13 cellular contexts compared by ENCODE assay signal in genomic region chr9:113992276-113992951, GRCh38.
A peak's percentile ranks its signal among the peaks of the same experiment; 100 is the strongest.
DNase-seq lines count a peak whose midpoint lies in the region; ATAC-seq, FAIRE-seq and TF ChIP-seq lines count a peak whose summit lies in the region.
"Had no signal": no experiment of that assay in that cellular context is flagged by ENCODE, and none has a peak within 500 bp of the region (broad histone marks: within the 10 kb centered on the region; RNA-seq: fewer than 3 reads in every experiment).

No MANE protein-coding gene starts in this region.

- ATAC-seq in SK-N-SH treated with all-trans-retinoic acid at 6 μM for 48 hours (peak; percentile 36), GM18867 (IDR thresholded peaks at IDR 0.05; ENCODE audit: unreplicated experiment) (no peak), GM18520 (IDR thresholded peaks at IDR 0.05; ENCODE audit: unreplicated experiment) (no peak), GM21515 (IDR thresholded peaks at IDR 0.05; ENCODE audit: unreplicated experiment) (no peak)

- peak; percentile 39 for DNase-seq in DMS153 treated with DMSO at 0.1 percent for 48 hours (lab: John Stamatoyannopoulos, UW; ENCODE audit: unreplicated experiment)
- DNase-seq in right atrium auricular region (ENCODE audit: low spot score) = no peak
- DNase-seq in prostate gland (ENCODE audit: low spot score) = peak; percentile 28
- DNase-seq in RCC 7860 (ENCODE audit: low spot score) = no peak
- DNase-seq: activated CD4-positive, alpha-beta memory T cell treated with anti-CD3 and anti-CD28 coated beads, Interleukin-2, amount 10 ng/mL, durations not matched to agents 7 days and 5 days; Caco-2; NCI-H524 treated with DMSO at 0.1 percent for 48 hours had no signal

- no peaks in the 10 kb centered on the region for H3K27me3 ChIP-seq in right atrium auricular region
- no peaks in the 10 kb centered on the region for H3K27me3 ChIP-seq in prostate gland (replicated peaks; ENCODE audit: insufficient read depth)

- 55% methylated on average over 10 of the region's 15 CpGs for WGBS in prostate gland

- TF ChIP-seq CTCF in right atrium auricular region (IDR thresholded peaks at IDR 0.05) (no peak), prostate gland (IDR thresholded peaks at IDR 0.05) (no peak)

- no peak for TF ChIP-seq POLR2A in prostate gland (IDR thresholded peaks at IDR 0.05)

- peak overlapping the region; percentile 28 to 56 for H3K27ac ChIP-seq in right atrium auricular region
- H3K27ac ChIP-seq in prostate gland = no peak overlapping the region
- H3K27ac ChIP-seq: SK-N-MC had no signal

- intact Hi-C loops in prostate gland (cut with DNase I) = loop anchor here (10.0 kb wide), 1 partner anchor 188 kb away; no protein-coding TSS in a partner anchor

- H3K36me3 ChIP-seq in right atrium auricular region (no peaks in the 10 kb centered on the region), prostate gland (no peaks in the 10 kb centered on the region)

- FAIRE-seq in RCC 7860 (lab: Jason Lieb, UNC) = no peak
- FAIRE-seq: bronchial epithelial cell had no signal

- H3K4me1 ChIP-seq in right atrium auricular region (peaks cover 0 to 54% of the 10 kb centered on the region in 2 donors), prostate gland (replicated peaks) (peaks cover 20% of the 10 kb centered on the region)
- H3K4me1 ChIP-seq: Caco-2 had no signal

- H3K9me3 ChIP-seq in right atrium auricular region (no peaks in the 10 kb centered on the region), prostate gland (no peaks in the 10 kb centered on the region)
- H3K9me3 ChIP-seq: Caco-2 had no signal

- H3K4me3 ChIP-seq in right atrium auricular region (peak overlapping the region in 1 of 2 donors; percentile 3), prostate gland (no peak overlapping the region)
- H3K4me3 ChIP-seq: SK-N-MC had no signal

TF ChIP-seq in SK-N-SH treated with all-trans-retinoic acid at 6 μM for 48 hours, 23 proteins besides CTCF, POLR2A, EP300 and RAD21:
- TF ChIP-seq ZNF565 (CRISPR knock-in tag; conservative IDR thresholded peaks at IDR 0.05; ENCODE audit: low read depth) = no peak
- peak; percentile 92 for TF ChIP-seq ZFP3 (CRISPR knock-in tag; IDR thresholded peaks at IDR 0.05)
TF ChIP-seq in SK-N-SH treated with all-trans-retinoic acid at 6 μM for 48 hours: peak in this region for 1.

Comparison
In these comparisons a context has a peak if more than half of its experiments do, and no peak if none do; other contexts are left out.
1. DNase-seq: peak in DMS153 treated with DMSO at 0.1 percent for 48 hours (single experiment) and prostate gland (single experiment); none in right atrium auricular region (single experiment) and RCC 7860 (single experiment).
2. H3K27ac ChIP-seq: peak in right atrium auricular region (2 of 2); none in prostate gland (0 of 2).